Comparison of ENCODE assay signal across 25 cellular contexts in genomic region chr9:85108806-85109205, GRCh38.
"Had no signal": no experiment of that assay in that cellular context is flagged by ENCODE, and none has a peak within 500 bp of the region (broad histone marks: within the 10 kb centered on the region; RNA-seq: fewer than 3 reads in every experiment).

No MANE protein-coding gene starts in this region.

- H3K9me3 ChIP-seq: ascending aorta, body of pancreas, SJCRH30, SK-N-SH had no signal

- H3K4me3 ChIP-seq: ascending aorta, body of pancreas, cardiac muscle cell, SJCRH30 had no signal

- H3K4me1 ChIP-seq: ascending aorta, body of pancreas, SJCRH30 had no signal

- H3K27me3 ChIP-seq: ascending aorta, body of pancreas, cardiac muscle cell had no signal

- H3K4me2 ChIP-seq: SK-N-SH had no signal

- H3K9ac ChIP-seq: SK-N-SH had no signal

- H3K27ac ChIP-seq: ascending aorta, body of pancreas, cardiac muscle cell, RWPE1, SJCRH30, VCaP had no signal

- H3K36me3 ChIP-seq: ascending aorta, cardiac muscle cell, SJCRH30 had no signal

- H3K9me2 ChIP-seq: SK-N-SH had no signal

- DNase-seq: activated CD4-positive, alpha-beta memory T cell treated with anti-CD3 and anti-CD28 coated beads for 36 hours; activated CD4-positive, alpha-beta T cell treated with anti-CD3 and anti-CD28 coated beads, Interleukin-2, amount 10 ng/mL, durations not matched to agents 7 days and 5 days; activated CD4-positive, CD25-positive, alpha-beta regulatory T cell; activated CD8-positive, alpha-beta memory T cell treated with anti-CD3 and anti-CD28 coated beads for 24 hours; activated effector memory CD4-positive, alpha-beta T cell treated with anti-CD3 and anti-CD28 coated beads, Interleukin-2, amount 50 U/mL, for 16 hours; activated naive CD4-positive, alpha-beta T cell treated with Interleukin-2 at 50 U/mL for 16 hours; activated naive CD8-positive, alpha-beta T cell treated with anti-CD3 and anti-CD28 coated beads, Interleukin-2, amount 50 U/mL, for 24 hours; activated T-cell treated with anti-CD3 and anti-CD28 coated beads, Interleukin-2, amount 50 U/mL, for 4 hours; amniotic stem cell; body of pancreas; NCI-H1105 treated with DMSO at 0.1 percent for 48 hours; NCI-H1436 treated with DMSO at 0.1 percent for 48 hours; NCI-H187; NCI-H510A treated with DMSO at 0.1 percent for 48 hours; NCI-H69; NK-92 treated with Interleukin-12 subunit alpha and Interleukin-12 subunit beta, amount 100 ng/mL, for 24 hours; OCI-M1; Right ventricle myocardium superior; SK-N-SH; T-helper 1 cell had no signal
